In the genomic region with DNA sequence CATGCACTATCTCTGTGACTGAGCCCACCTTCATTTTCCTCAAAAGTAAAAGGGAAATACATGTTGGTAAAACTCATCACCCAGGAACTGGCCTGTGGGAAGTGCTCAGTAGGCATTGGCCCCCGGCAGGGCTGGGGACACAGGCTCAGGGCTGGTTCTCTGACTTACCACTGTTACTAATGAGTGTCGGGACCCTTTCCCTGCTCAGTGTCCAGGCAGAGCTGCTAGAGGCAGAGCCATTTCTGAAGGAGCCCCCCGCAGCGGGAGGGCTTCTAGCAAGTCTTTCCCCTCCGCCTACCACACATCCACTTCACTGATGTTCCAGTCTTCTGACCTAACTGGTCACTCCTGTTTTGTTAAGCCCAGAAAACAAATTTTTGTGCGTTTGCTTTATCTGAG, we compare ENCODE assay signal across 9 cellular contexts. TPM values are rescaled to one million over a fixed set of nuclear protein-coding genes. Genes with fewer than 3 reads are reported as not detected.
DNase-seq lines count a peak whose midpoint lies in the region; ATAC-seq and TF ChIP-seq lines count a peak whose summit lies in the region.
"Had no signal": no experiment of that assay in that cellular context is flagged by ENCODE, and none has a peak within 500 bp of the region (broad histone marks: within the 10 kb centered on the region; RNA-seq: fewer than 3 reads in every experiment).

No MANE protein-coding gene starts in this region.

- CTCF ChIA-PET in CD8-positive, alpha-beta T cell (lab: Charles Lee): no interaction called here
- CTCF ChIA-PET in IMR-90 (lab: Yijun Ruan, JAX): interaction anchor here (1.9 kb wide), 1 partner anchor 21 kb away, joined by 4 read pairs; no protein-coding TSS in a partner anchor

- peak overlapping the region; percentile 94 for H3K4me3 Mint-ChIP-seq in CD8-positive, alpha-beta T cell
- H3K4me3 Mint-ChIP-seq in natural killer cell treated with Interleukin-12 subunit alpha and Interleukin-12 subunit beta and Interleukin-15 and Interleukin-18, amount 100 ng/mL, for 72 hours: peak overlapping the region; percentile 38
- H3K4me3 Mint-ChIP-seq in stimulated activated memory B cell treated with anti-CD40 and anti-IgM and Interleukin-4, amounts not matched to agents 10 μg/mL and 1 μg/mL and 100 μg/mL, for 72 hours: no peak overlapping the region

- no peaks in the 10 kb centered on the region for H3K27me3 Mint-ChIP-seq in CD8-positive, alpha-beta T cell (ENCODE audit: low read depth)
- no peaks in the 10 kb centered on the region for H3K27me3 Mint-ChIP-seq in natural killer cell treated with Interleukin-12 subunit alpha and Interleukin-12 subunit beta and Interleukin-15 and Interleukin-18, amount 100 ng/mL, for 72 hours
- H3K27me3 Mint-ChIP-seq in stimulated activated memory B cell treated with anti-CD40 and anti-IgM and Interleukin-4, amounts not matched to agents 10 μg/mL and 1 μg/mL and 100 μg/mL, for 72 hours: no peaks in the 10 kb centered on the region

- H2AFZ ChIP-seq in IMR-90 (replicated peaks; ENCODE audit: low read length, poor library complexity): no peak overlapping the region

- dilution Hi-C loops in IMR-90 (cut with HindIII; ENCODE audit: low sequenced_read_pairs, unreplicated experiment): no loop called here

- H2BK15ac ChIP-seq in IMR-90 (ENCODE audit: low read depth, low read length): no peak overlapping the region

- BruUV-seq in IMR-90 (replicated peaks; lab: Mats Ljungman, UMichigan): no TSS peak

- H2BK120ac ChIP-seq in IMR-90 (ENCODE audit: low read depth, low read length): no peak overlapping the region

- peaks cover 19% of the 10 kb centered on the region for H3K9me1 ChIP-seq in IMR-90 (ENCODE audit: insufficient read depth, low read length)

- peaks cover 20% of the 10 kb centered on the region for H3K4me1 ChIP-seq in CD8-positive, alpha-beta T cell (ENCODE audit: insufficient read depth, low read length)
- H3K4me1 ChIP-seq in IMR-90 (ENCODE audit: control insufficient read depth, insufficient read depth, low read length): peaks cover 9% of the 10 kb centered on the region
- H3K4me1 ChIP-seq in adipocyte (ENCODE audit: control insufficient read depth, insufficient read depth, low read length): peaks cover 37% of the 10 kb centered on the region

- TF ChIP-seq CTCF in CD8-positive, alpha-beta T cell (IDR thresholded peaks at IDR 0.05): no peak
- TF ChIP-seq CTCF in IMR-90 (conservative IDR thresholded peaks at IDR 0.05; ENCODE audit: low read depth, low read length): no peak

- H3K18ac ChIP-seq in IMR-90 (ENCODE audit: low read depth, low read length): no peak overlapping the region

- no peak overlapping the region for H3K4me3 ChIP-seq in CD8-positive, alpha-beta T cell (ENCODE audit: low read depth, low read length)
- H3K4me3 ChIP-seq in IMR-90 (ENCODE audit: insufficient read depth, low read depth, low read length) (no peak overlapping the region), adipocyte (ENCODE audit: low read length) (peak overlapping the region; percentile 99)

- no peak for DNase-seq in CD8-positive, alpha-beta T cell
- no peak for DNase-seq in IMR-90
- DNase-seq in adipocyte (ENCODE audit: low read depth): no peak
- no peak for DNase-seq in natural killer cell treated with Interleukin-12 subunit alpha and Interleukin-12 subunit beta and Interleukin-15 and Interleukin-18, amount 100 ng/mL, for 72 hours (ENCODE audit: low spot score)
- DNase-seq in NCI-H446 treated with DMSO at 0.1 percent for 48 hours (lab: John Stamatoyannopoulos, UW): no peak
- DNase-seq: NCI-H345, SHP77 had no signal

- no peak overlapping the region for H3K4me2 ChIP-seq in IMR-90 (ENCODE audit: low read depth, low read length)

- peaks cover 7% of the 10 kb centered on the region for H3K36me3 Mint-ChIP-seq in CD8-positive, alpha-beta T cell
- no peaks in the 10 kb centered on the region for H3K36me3 Mint-ChIP-seq in natural killer cell treated with Interleukin-12 subunit alpha and Interleukin-12 subunit beta and Interleukin-15 and Interleukin-18, amount 100 ng/mL, for 72 hours
- no peaks in the 10 kb centered on the region for H3K36me3 Mint-ChIP-seq in stimulated activated memory B cell treated with anti-CD40 and anti-IgM and Interleukin-4, amounts not matched to agents 10 μg/mL and 1 μg/mL and 100 μg/mL, for 72 hours

- H3K9me3 Mint-ChIP-seq in CD8-positive, alpha-beta T cell: no peaks in the 10 kb centered on the region
- no peaks in the 10 kb centered on the region for H3K9me3 Mint-ChIP-seq in natural killer cell treated with Interleukin-12 subunit alpha and Interleukin-12 subunit beta and Interleukin-15 and Interleukin-18, amount 100 ng/mL, for 72 hours
- H3K9me3 Mint-ChIP-seq in stimulated activated memory B cell treated with anti-CD40 and anti-IgM and Interleukin-4, amounts not matched to agents 10 μg/mL and 1 μg/mL and 100 μg/mL, for 72 hours: no peaks in the 10 kb centered on the region

- no peak for TF ChIP-seq RAD21 in IMR-90 (IDR thresholded peaks at IDR 0.05; ENCODE audit: low read length)

- H3K27ac ChIP-seq in CD8-positive, alpha-beta T cell (ENCODE audit: low read depth, low read length): no peak overlapping the region
- H3K27ac ChIP-seq in IMR-90 (ENCODE audit: insufficient read depth, low read length): no peak overlapping the region

- no peak overlapping the region for H3K4ac ChIP-seq in IMR-90 (ENCODE audit: low read depth, low read length)

- no peak overlapping the region for H3K56ac ChIP-seq in IMR-90 (ENCODE audit: extremely low read depth, insufficient read depth, low read length)

- no peak overlapping the region for H2AK9ac ChIP-seq in IMR-90 (replicated peaks; ENCODE audit: low read depth, low read length, poor library complexity)

- no peak for ATAC-seq in CD8-positive, alpha-beta T cell
- ATAC-seq in IMR-90 (ENCODE audit: low read depth) (no peak), HG02840 (IDR thresholded peaks at IDR 0.05; ENCODE audit: low FRiP score, unreplicated experiment) (no peak)
- no peak for ATAC-seq in natural killer cell treated with Interleukin-12 subunit alpha and Interleukin-12 subunit beta and Interleukin-15 and Interleukin-18, amount 100 ng/mL, for 72 hours
- no peak for ATAC-seq in stimulated activated memory B cell treated with anti-CD40 and anti-IgM and Interleukin-4, amounts not matched to agents 10 μg/mL and 1 μg/mL and 100 μg/mL, for 72 hours

- H3K23ac ChIP-seq in IMR-90 (ENCODE audit: low read depth, low read length): no peak overlapping the region

- H3K9ac ChIP-seq in IMR-90 (ENCODE audit: low read depth, low read length) (no peak overlapping the region), adipocyte (ENCODE audit: low read length) (peak overlapping the region; percentile 98)

- H3K27ac Mint-ChIP-seq in CD8-positive, alpha-beta T cell: peak overlapping the region; percentile 95
- H3K27ac Mint-ChIP-seq in natural killer cell treated with Interleukin-12 subunit alpha and Interleukin-12 subunit beta and Interleukin-15 and Interleukin-18, amount 100 ng/mL, for 72 hours: peak overlapping the region in 1 of 2 donors; percentile 94
- H3K27ac Mint-ChIP-seq in stimulated activated memory B cell treated with anti-CD40 and anti-IgM and Interleukin-4, amounts not matched to agents 10 μg/mL and 1 μg/mL and 100 μg/mL, for 72 hours: no peak overlapping the region

- H3K9me3 ChIP-seq in CD8-positive, alpha-beta T cell (ENCODE audit: low read length): no peaks in the 10 kb centered on the region
- H3K9me3 ChIP-seq in IMR-90 (ENCODE audit: control insufficient read depth, insufficient read depth, low read length) (no peaks in the 10 kb centered on the region), adipocyte (ENCODE audit: control insufficient read depth, low read length) (no peaks in the 10 kb centered on the region)

- H2BK20ac ChIP-seq in IMR-90 (ENCODE audit: low read depth, low read length): no peak overlapping the region

- no peak overlapping the region for H2BK5ac ChIP-seq in IMR-90 (ENCODE audit: low read depth, low read length, poor library complexity, severe bottlenecking)

- no peaks in the 10 kb centered on the region for H4K20me1 ChIP-seq in IMR-90 (ENCODE audit: insufficient read depth, low read length)

- intact Hi-C loops in CD8-positive, alpha-beta T cell (cut with DNase I, micrococcal nuclease): loop anchor here (2.0 to 5.0 kb wide), 5 partner anchors 96 to 722 kb away; partner anchors contain the start of genes DRG2 (in 1 of the 2), RASD1 (in 1 of the 2), SMCR8 (in 1 of the 2) and TOP3A (in 1 of the 2)
- intact Hi-C loops in IMR-90 (cut with micrococcal nuclease): no loop called here

- H3K79me1 ChIP-seq in IMR-90 (ENCODE audit: low read depth in 1 of 2, low read length in 2 of 2): peaks cover 10 to 31% of the 10 kb centered on the region in 2 experiments; a peak in 3 of 4 replicates

- H3K36me3 ChIP-seq in CD8-positive, alpha-beta T cell (ENCODE audit: insufficient read depth, low read length): no peaks in the 10 kb centered on the region
- H3K36me3 ChIP-seq in IMR-90 (ENCODE audit: control insufficient read depth, insufficient read depth, low read length) (no peaks in the 10 kb centered on the region), adipocyte (ENCODE audit: control insufficient read depth, insufficient read depth, low read length, severe bottlenecking) (no peaks in the 10 kb centered on the region)

- TF ChIP-seq POLR2A in IMR-90 (IDR thresholded peaks at IDR 0.05; ENCODE audit: low read depth, low read length): no peak

- WGBS in IMR-90 (ENCODE audit: extremely low coverage in 2 of 2, insufficient read length in 1 of 2), 2 experiments: 54% methylated on average over 3 of the region's 6 CpGs; no CpG with 5 or more reads in 1 of the 2 experiments

- no peak overlapping the region for H4K5ac ChIP-seq in IMR-90 (ENCODE audit: low read depth, low read length)

- no peak overlapping the region for H3K14ac ChIP-seq in IMR-90 (replicated peaks; ENCODE audit: low read depth, low read length)

- in situ Hi-C loops in IMR-90 (cut with MboI; ENCODE audit: low sequenced_read_pairs): no loop called here

- no peak overlapping the region for H4K91ac ChIP-seq in IMR-90 (ENCODE audit: insufficient read depth, low read depth, low read length)

- 0 out of 4 replicates have a peak overlapping the region, but pooled peaks of 1 of the 2 experiments have one; percentile 28 for H4K8ac ChIP-seq in IMR-90 (ENCODE audit: low read depth in 2 of 2, low read length in 2 of 2)

- H2AK5ac ChIP-seq in IMR-90 (ENCODE audit: low read depth, low read length): 0 out of 2 replicates have a peak overlapping the region, but pooled peaks have one; percentile 7

- no peaks in the 10 kb centered on the region for H3K27me3 ChIP-seq in CD8-positive, alpha-beta T cell (ENCODE audit: insufficient read depth, low read length)
- H3K27me3 ChIP-seq in IMR-90 (ENCODE audit: control insufficient read depth, insufficient read depth, low read length) (no peaks in the 10 kb centered on the region), adipocyte (replicated peaks; ENCODE audit: control insufficient read depth, insufficient read depth, low read length) (no peaks in the 10 kb centered on the region)

- H3K4me1 Mint-ChIP-seq in CD8-positive, alpha-beta T cell (ENCODE audit: low read depth): peaks cover 19% of the 10 kb centered on the region
- H3K4me1 Mint-ChIP-seq in natural killer cell treated with Interleukin-12 subunit alpha and Interleukin-12 subunit beta and Interleukin-15 and Interleukin-18, amount 100 ng/mL, for 72 hours (ENCODE audit: low read depth in 2 of 2): peaks cover 16 to 19% of the 10 kb centered on the region in 2 donors
- peaks cover 31% of the 10 kb centered on the region for H3K4me1 Mint-ChIP-seq in stimulated activated memory B cell treated with anti-CD40 and anti-IgM and Interleukin-4, amounts not matched to agents 10 μg/mL and 1 μg/mL and 100 μg/mL, for 72 hours

- POLR2A ChIA-PET in CD8-positive, alpha-beta T cell (lab: Charles Lee): no interaction called here
- POLR2A ChIA-PET in IMR-90 (lab: Charles Lee; ENCODE audit: unreplicated experiment): no interaction called here

RNA-seq across cellular contexts. Expression of gene PEMT, which starts 1.7 kb away (rescaled TPM):
- total RNA-seq in CD8-positive, alpha-beta T cell: 10 to 100 TPM; 14.7 to 15.4 TPM
- total RNA-seq in IMR-90 (2012; rRNA removed): 23.3 and 25.0 TPM in 2 replicates
- polyA plus RNA-seq in IMR-90 (2012; rRNA removed): 49.5 and 54.5 TPM in 2 replicates
- 32.8 and 68.4 TPM in 2 replicates for polyA plus RNA-seq in IMR-90 (2012; cell fraction: cytosol; rRNA removed)
- 12.5 and 28.3 TPM in 2 replicates for polyA plus RNA-seq in IMR-90 (2012; cell fraction: nucleus; rRNA removed; ENCODE audit: low replicate concordance)
- total RNA-seq in natural killer cell treated with Interleukin-12 subunit alpha and Interleukin-12 subunit beta and Interleukin-15 and Interleukin-18, amount 100 ng/mL, for 72 hours: 10 to 100 TPM; 22.9 to 35.3 TPM
